10 cellular contexts compared by ENCODE assay signal in the genomic region with DNA sequence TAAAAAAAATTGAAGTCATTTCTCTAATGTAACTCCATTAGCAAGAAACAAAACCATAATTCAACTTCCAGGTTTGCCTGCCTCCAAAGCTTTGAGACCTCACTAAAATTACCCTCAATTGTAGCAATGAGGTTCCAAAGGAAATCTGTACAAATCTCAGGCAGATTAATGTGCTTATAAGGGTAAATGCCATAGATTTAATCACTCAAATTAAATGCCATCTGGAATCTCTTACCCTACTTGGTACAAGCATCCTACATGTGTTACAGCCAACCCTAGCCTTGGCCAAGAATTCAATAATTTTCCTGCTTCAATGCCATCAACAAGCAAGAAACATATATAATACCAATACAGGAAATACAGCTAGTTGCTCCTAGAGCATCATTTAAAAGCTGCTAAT.
DNase-seq lines count a peak whose midpoint lies in the region; TF ChIP-seq lines count a peak whose summit lies in the region.
"Had no signal": no experiment of that assay in that cellular context is flagged by ENCODE, and none has a peak within 500 bp of the region (broad histone marks: within the 10 kb centered on the region; RNA-seq: fewer than 3 reads in every experiment).

No MANE protein-coding gene starts in this region.

- DNase-seq in CD8-positive, alpha-beta memory T cell = no peak
- DNase-seq in NCI-H446 treated with DMSO at 0.1 percent for 48 hours (lab: John Stamatoyannopoulos, UW) = peak; percentile 87
- DNase-seq in mammary epithelial cell = no peak
- peak; percentile 26 for DNase-seq in osteoblast (ENCODE audit: insufficient read length, low spot score, missing footprints)
- DNase-seq in medulla oblongata (ENCODE audit: extremely low spot score) = no peak
- no peak for DNase-seq in GF-D8 (lab: John Stamatoyannopoulos, UW)
- no peak for DNase-seq in EL
- DNase-seq in GM03348 (ENCODE audit: low spot score) = no peak
- DNase-seq: Right ventricle myocardium superior had no signal

- in situ Hi-C loops in mammary epithelial cell (cut with MboI; ENCODE audit: low sequenced_read_pairs in 2 of 2) = loop anchor here (10.0 to 25.0 kb wide), 3 partner anchors 127 to 327 kb away; no protein-coding TSS in a partner anchor

- no peaks in the 10 kb centered on the region for H3K27me3 ChIP-seq in CD8-positive, alpha-beta memory T cell (ENCODE audit: insufficient read depth, low read length, poor library complexity, severe bottlenecking)
- no peaks in the 10 kb centered on the region for H3K27me3 ChIP-seq in mammary epithelial cell (ENCODE audit: insufficient read depth, low read length)
- no peaks in the 10 kb centered on the region for H3K27me3 ChIP-seq in osteoblast (ENCODE audit: insufficient read depth, low read length)

- H3K4me1 ChIP-seq in CD8-positive, alpha-beta memory T cell (ENCODE audit: insufficient read depth, low read length) = peaks cover 38% of the 10 kb centered on the region
- H3K4me1 ChIP-seq in mammary epithelial cell (ENCODE audit: insufficient read depth, low read length) (peaks cover 22% of the 10 kb centered on the region), osteoblast (ENCODE audit: insufficient read depth, low read length) (peaks cover 43% of the 10 kb centered on the region)

- dilution Hi-C loops in mammary epithelial cell (cut with HindIII; ENCODE audit: low sequenced_read_pairs) = no loop called here

- peak overlapping the region; percentile 69 for H3K4me2 ChIP-seq in mammary epithelial cell (ENCODE audit: insufficient read depth, low read depth, low read length)
- H3K4me2 ChIP-seq in osteoblast (ENCODE audit: insufficient read depth, low read length) = peak overlapping the region; percentile 91

- H3K4me3 Mint-ChIP-seq in CD8-positive, alpha-beta memory T cell = peak overlapping the region; percentile 33 to 97 (median 88)

- H3K27ac ChIP-seq in CD8-positive, alpha-beta memory T cell (ENCODE audit: low read depth, low read length) = no peak overlapping the region
- peak overlapping the region; percentile 67 for H3K27ac ChIP-seq in mammary epithelial cell (ENCODE audit: insufficient read depth, low read depth, low read length)
- H3K27ac ChIP-seq in osteoblast (ENCODE audit: low read depth, low read length) = peak overlapping the region; percentile 90
- H3K27ac ChIP-seq: HL-60 had no signal

- no peaks in the 10 kb centered on the region for H3K36me3 ChIP-seq in CD8-positive, alpha-beta memory T cell (ENCODE audit: insufficient read depth, low read length)
- H3K36me3 ChIP-seq in mammary epithelial cell (ENCODE audit: insufficient read depth, low read length) (no peaks in the 10 kb centered on the region), osteoblast (ENCODE audit: insufficient read depth, low read length) (no peaks in the 10 kb centered on the region)

- POLR2A ChIA-PET in CD8-positive, alpha-beta memory T cell (lab: Charles Lee) = interaction anchor here (1.6 kb wide), 1 partner anchor 92 kb away, joined by 12 read pairs; no protein-coding TSS in a partner anchor

- H3K27me3 Mint-ChIP-seq in CD8-positive, alpha-beta memory T cell = peaks cover 0 to 1% of the 10 kb centered on the region in 2 donors

- BruUV-seq in mammary epithelial cell (replicated peaks; lab: Mats Ljungman, UMichigan) = no TSS peak

- TF ChIP-seq CTCF in mammary epithelial cell (conservative IDR thresholded peaks at IDR 0.05 in 1 of 2, IDR thresholded peaks at IDR 0.05 in 1 of 2; ENCODE audit: extremely low read depth in 1 of 2, insufficient read depth in 1 of 2, low read depth in 1 of 2, low read length in 2 of 2) = no peak
- TF ChIP-seq CTCF in osteoblast (IDR thresholded peaks at IDR 0.05; ENCODE audit: extremely low read depth, low read depth, low read length) = no peak

- intact Hi-C loops in mammary epithelial cell (cut with micrococcal nuclease) = loop anchor here (1.0 kb wide), 1 partner anchor 81 kb away; no protein-coding TSS in a partner anchor

- CTCF ChIA-PET in CD8-positive, alpha-beta memory T cell (lab: Charles Lee) = interaction anchor here (0.7 to 4.9 kb wide), 12 partner anchors 59 to 153 kb away, joined by 3 to 73 read pairs (median 5); no protein-coding TSS in a partner anchor
- CTCF ChIA-PET in mammary epithelial cell (lab: Charles Lee; ENCODE audit: low non-redundant PET) = interaction anchor here (0.6 to 0.7 kb wide), 2 partner anchors 141 to 149 kb away, joined by 3 read pairs; no protein-coding TSS in a partner anchor

- H3K9ac ChIP-seq in mammary epithelial cell (ENCODE audit: insufficient read depth, low read length) = no peak overlapping the region

- peak overlapping the region; percentile 6 for H2AFZ ChIP-seq in mammary epithelial cell (ENCODE audit: low read depth, low read length)
- no peak overlapping the region for H2AFZ ChIP-seq in osteoblast (ENCODE audit: low read length)

- H3K79me2 ChIP-seq in mammary epithelial cell (ENCODE audit: insufficient read depth, low read length) = no peaks in the 10 kb centered on the region
- H3K79me2 ChIP-seq in osteoblast (ENCODE audit: insufficient read depth, low read length) = peaks cover 70% of the 10 kb centered on the region

- H3K36me3 Mint-ChIP-seq in CD8-positive, alpha-beta memory T cell = peaks cover 8 to 69% (median 11%) of the 10 kb centered on the region in 3 donors

- no peaks in the 10 kb centered on the region for H3K9me3 Mint-ChIP-seq in CD8-positive, alpha-beta memory T cell

- H4K20me1 ChIP-seq in mammary epithelial cell (ENCODE audit: insufficient read depth, low read length) = no peaks in the 10 kb centered on the region
- H4K20me1 ChIP-seq in osteoblast (ENCODE audit: insufficient read depth, low read length) = no peaks in the 10 kb centered on the region

- peak overlapping the region in 7 of 8 donors; percentile 16 to 99 (median 50) for H3K27ac Mint-ChIP-seq in CD8-positive, alpha-beta memory T cell

- peaks cover 55 to 80% (median 58%) of the 10 kb centered on the region in 3 donors for H3K4me1 Mint-ChIP-seq in CD8-positive, alpha-beta memory T cell

- no peaks in the 10 kb centered on the region for H3K9me3 ChIP-seq in CD8-positive, alpha-beta memory T cell (ENCODE audit: low read length)
- H3K9me3 ChIP-seq in mammary epithelial cell (replicated peaks; ENCODE audit: insufficient read depth, low read length) = no peaks in the 10 kb centered on the region
- no peaks in the 10 kb centered on the region for H3K9me3 ChIP-seq in osteoblast (ENCODE audit: low read depth, low read length)

- H3K4me3 ChIP-seq in CD8-positive, alpha-beta memory T cell (ENCODE audit: low read length) = peak overlapping the region; percentile 76
- peak overlapping the region in 1 of 3 experiments; percentile 17 for H3K4me3 ChIP-seq in mammary epithelial cell (replicated peaks in 1 of 3; ENCODE audit: insufficient read depth in 1 of 3, low read depth in 2 of 3, low read length in 3 of 3)
- H3K4me3 ChIP-seq in osteoblast (ENCODE audit: insufficient read depth, low read length) = no peak overlapping the region

Comparison
In these comparisons a context has a peak if more than half of its experiments do, and no peak if none do; other contexts are left out.
1. DNase-seq: peak in NCI-H446 treated with DMSO at 0.1 percent for 48 hours (single experiment) and osteoblast (single experiment); none in CD8-positive, alpha-beta memory T cell (0 of 5), mammary epithelial cell (single experiment), medulla oblongata (single experiment), GF-D8 (single experiment), EL (single experiment) and GM03348 (single experiment).